ENCODE assay signal across 8 cellular contexts in the genomic region with DNA sequence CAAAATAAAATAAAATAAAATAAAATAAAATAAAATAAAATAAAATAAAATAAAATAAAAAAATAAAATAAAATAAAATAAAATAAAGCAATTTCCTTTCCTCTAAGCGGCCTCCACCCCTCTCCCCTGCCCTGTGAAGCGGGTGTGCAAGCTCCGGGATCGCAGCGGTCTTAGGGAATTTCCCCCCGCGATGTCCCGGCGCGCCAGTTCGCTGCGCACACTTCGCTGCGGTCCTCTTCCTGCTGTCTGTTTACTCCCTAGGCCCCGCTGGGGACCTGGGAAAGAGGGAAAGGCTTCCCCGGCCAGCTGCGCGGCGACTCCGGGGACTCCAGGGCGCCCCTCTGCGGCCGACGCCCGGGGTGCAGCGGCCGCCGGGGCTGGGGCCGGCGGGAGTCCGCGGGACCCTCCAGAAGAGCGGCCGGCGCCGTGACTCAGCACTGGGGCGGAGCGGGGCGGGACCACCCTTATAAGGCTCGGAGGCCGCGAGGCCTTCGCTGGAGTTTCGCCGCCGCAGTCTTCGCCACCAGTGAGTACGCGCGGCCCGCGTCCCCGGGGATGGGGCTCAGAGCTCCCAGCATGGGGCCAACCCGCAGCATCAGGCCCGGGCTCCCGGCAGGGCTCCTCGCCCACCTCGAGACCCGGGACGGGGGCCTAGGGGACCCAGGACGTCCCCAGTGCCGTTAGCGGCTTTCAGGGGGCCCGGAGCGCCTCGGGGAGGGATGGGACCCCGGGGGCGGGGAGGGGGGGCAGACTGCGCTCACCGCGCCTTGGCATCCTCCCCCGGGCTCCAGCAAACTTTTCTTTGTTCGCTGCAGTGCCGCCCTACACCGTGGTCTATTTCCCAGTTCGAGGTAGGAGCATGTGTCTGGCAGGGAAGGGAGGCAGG. TPM values are rescaled to one million over a fixed set of nuclear protein-coding genes. Genes with fewer than 3 reads are reported as not detected.
DNase-seq lines count a peak whose midpoint lies in the region; ATAC-seq and TF ChIP-seq lines count a peak whose summit lies in the region.

A gene (plus strand): TSS at position 494 of the 886 bp plus-strand sequence. CDS start 32 bp downstream, at position 526.

- RAD21 ChIA-PET in HCT116 (lab: Charles Lee; ENCODE audit: low non-redundant PET in 1 of 2, low total read pairs in 2 of 2, uncharacterized antibody in 2 of 2, unreplicated experiment in 2 of 2) = interaction anchor here in 1 of 2 experiments (0.7 kb wide), 1 partner anchor 79 kb away, joined by 4 read pairs; no protein-coding TSS in a partner anchor

- no peaks in the 10 kb centered on the region for H3K9me2 ChIP-seq in HCT116 (ENCODE audit: insufficient read depth)

- in situ Hi-C loops in mammary epithelial cell (cut with MboI; ENCODE audit: low sequenced_read_pairs in 2 of 2) = no loop called here

- H3K79me2 ChIP-seq in HCT116 (ENCODE audit: insufficient read depth, low read length) (peaks cover 33% of the 10 kb centered on the region), mammary epithelial cell (ENCODE audit: insufficient read depth, low read length) (peaks cover 31% of the 10 kb centered on the region)

- H3K4me1 ChIP-seq in HCT116 (ENCODE audit: control insufficient read depth in 1 of 2, insufficient read depth in 2 of 2, low read length in 2 of 2) = peaks cover 41 to 53% of the 10 kb centered on the region in 2 experiments
- H3K4me1 ChIP-seq in mammary epithelial cell (ENCODE audit: insufficient read depth, low read length) = peaks cover 20% of the 10 kb centered on the region
- peaks cover 28 to 80% (median 62%) of the 10 kb centered on the region in 6 donors for H3K4me1 ChIP-seq in spleen

- intact Hi-C loops in HCT116 (cut with micrococcal nuclease) (no loop called here), mammary epithelial cell (cut with micrococcal nuclease) (loop anchor here (1.0 to 2.0 kb wide), 2 partner anchors 23 to 77 kb away; a partner anchor contains a TSS), spleen (cut with DNase I; ENCODE audit: low total_unique reads) (no loop called here)

- ATAC-seq in HCT116 = peak; percentile 88

- dilution Hi-C loops in mammary epithelial cell (cut with HindIII; ENCODE audit: low sequenced_read_pairs) = no loop called here

- H3K9me3 ChIP-seq in HCT116 (ENCODE audit: control insufficient read depth in 1 of 2, insufficient read depth in 1 of 2, low read depth in 1 of 2, low read length in 2 of 2) = no peaks in the 10 kb centered on the region
- no peaks in the 10 kb centered on the region for H3K9me3 ChIP-seq in WERI-Rb-1 (ENCODE audit: severe bottlenecking)
- H3K9me3 ChIP-seq in mammary epithelial cell (replicated peaks; ENCODE audit: insufficient read depth, low read length) = no peaks in the 10 kb centered on the region
- no peaks in the 10 kb centered on the region for H3K9me3 ChIP-seq in spleen

- H3K36me3 ChIP-seq in HCT116 (ENCODE audit: control insufficient read depth in 1 of 2, insufficient read depth in 2 of 2, low read length in 2 of 2) (peaks cover 7 to 19% of the 10 kb centered on the region in 2 experiments; a peak in 3 of 4 replicates), WERI-Rb-1 (no peaks in the 10 kb centered on the region), mammary epithelial cell (ENCODE audit: insufficient read depth, low read length) (peaks cover 20% of the 10 kb centered on the region), spleen (peaks cover 0 to 35% (median 4%) of the 10 kb centered on the region in 6 donors)

- H2AFZ ChIP-seq in HCT116 (ENCODE audit: low read depth, low read length, poor library complexity, severe bottlenecking) = no peak within 1 kb of the TSS
- peak within 1 kb of the TSS; percentile 66 for H2AFZ ChIP-seq in mammary epithelial cell (ENCODE audit: low read depth, low read length)

- no TSS peak for BruUV-seq in HCT116 (replicated peaks; lab: Mats Ljungman, UMichigan)
- no TSS peak for BruUV-seq in mammary epithelial cell (replicated peaks; lab: Mats Ljungman, UMichigan)

- peak within 1 kb of the TSS; percentile 98 for H3K9ac ChIP-seq in HCT116 (ENCODE audit: low read length)
- peak within 1 kb of the TSS; percentile 94 for H3K9ac ChIP-seq in mammary epithelial cell (ENCODE audit: insufficient read depth, low read length)

- H3K27me3 ChIP-seq in HCT116 (ENCODE audit: insufficient read depth, low read length) (no peaks in the 10 kb centered on the region), WERI-Rb-1 (ENCODE audit: insufficient read depth, low read depth, severe bottlenecking) (no peaks in the 10 kb centered on the region), mammary epithelial cell (ENCODE audit: insufficient read depth, low read length) (no peaks in the 10 kb centered on the region), spleen (replicated peaks in 1 of 7) (peaks cover 0 to 14% (median 0%) of the 10 kb centered on the region in 7 donors)

- H3K4me3 ChIP-seq in HCT116 (replicated peaks in 1 of 2; ENCODE audit: low read depth in 1 of 2, low read length in 2 of 2) = peak within 1 kb of the TSS; percentile 66 to 90
- H3K4me3 ChIP-seq in WERI-Rb-1 (ENCODE audit: low read depth, low read length) = peak within 1 kb of the TSS; percentile 33
- H3K4me3 ChIP-seq in mammary epithelial cell (replicated peaks in 1 of 3; ENCODE audit: insufficient read depth in 1 of 3, low read depth in 2 of 3, low read length in 3 of 3) = peak within 1 kb of the TSS; percentile 85 to 91 (median 89)
- H3K4me3 ChIP-seq in spleen = peak within 1 kb of the TSS; percentile 40 to 79 (median 64)

- CTCF ChIA-PET in GM10248 (lab: Yijun Ruan, JAX) = interaction anchor here (0.8 to 3.9 kb wide), 19 partner anchors 11 to 237 kb away, joined by 3 to 28 read pairs (median 4); a partner anchor contains a TSS
- CTCF ChIA-PET in HCT116 (lab: Charles Lee) = interaction anchor here (1.0 to 3.2 kb wide), 6 partner anchors 9 to 237 kb away, joined by 3 to 24 read pairs (median 4); a partner anchor contains a TSS
- CTCF ChIA-PET in mammary epithelial cell (lab: Charles Lee; ENCODE audit: low non-redundant PET) = no interaction called here

- POLR2A ChIA-PET in GM10248 (lab: Yijun Ruan, JAX) = interaction anchor here (0.5 to 1.0 kb wide), 2 partner anchors 9 to 1447 kb away, joined by 4 to 6 read pairs; no protein-coding TSS in a partner anchor
- POLR2A ChIA-PET in HCT116 (lab: Charles Lee) = interaction anchor here (0.7 to 1.6 kb wide), 6 partner anchors 8 to 253 kb away, joined by 3 to 8 read pairs (median 4); a partner anchor contains a TSS

- peak; percentile 66 for TF ChIP-seq CTCF in GM10248 (IDR thresholded peaks at IDR 0.05; ENCODE audit: control extremely low read depth, extremely low read depth, low read depth, missing control alignments)
- TF ChIP-seq CTCF in HCT116 (IDR thresholded peaks at IDR 0.05 in 2 of 3, conservative IDR thresholded peaks at IDR 0.05 in 1 of 3; ENCODE audit: borderline replicate concordance in 1 of 3, insufficient read depth in 1 of 3, low read depth in 2 of 3, low read length in 2 of 3) = peak; percentile 46 to 65 (median 55)
- peak; percentile 40; the same call in 1 of the 2 replicates for TF ChIP-seq CTCF in WERI-Rb-1 (IDR thresholded peaks at IDR 0.05; ENCODE audit: low read depth, low read length)
- TF ChIP-seq CTCF in mammary epithelial cell (conservative IDR thresholded peaks at IDR 0.05 in 1 of 2, IDR thresholded peaks at IDR 0.05 in 1 of 2; ENCODE audit: extremely low read depth in 1 of 2, insufficient read depth in 1 of 2, low read depth in 1 of 2, low read length in 2 of 2) = peak; percentile 28 to 53
- TF ChIP-seq CTCF in spleen (IDR thresholded peaks at IDR 0.05 in 8 of 11, conservative IDR thresholded peaks at IDR 0.05 in 3 of 11) = peak in 10 of 11 experiments; percentile 47 to 92 (median 77)

- H4K20me1 ChIP-seq in HCT116 (ENCODE audit: insufficient read depth) (peaks cover 2% of the 10 kb centered on the region; the same call in 1 of the 2 replicates), mammary epithelial cell (ENCODE audit: insufficient read depth, low read length) (no peaks in the 10 kb centered on the region)

- peak; percentile 97 for TF ChIP-seq POLR2A in HCT116 (IDR thresholded peaks at IDR 0.05; ENCODE audit: borderline replicate concordance, extremely low read depth, insufficient read depth, insufficient read length)
- TF ChIP-seq POLR2A in spleen (IDR thresholded peaks at IDR 0.05) = peak; percentile 50 to 90 (median 86)

- 1% methylated on average over 13 of the region's 76 CpGs for WGBS in mammary epithelial cell (ENCODE audit: low coverage, missing lambda C conversion rate)
- WGBS in spleen, 5 donors = 0 to 1% (median 1%) methylated on average over 24 to 76 of the region's 76 CpGs

- TF ChIP-seq RAD21 in HCT116 (IDR thresholded peaks at IDR 0.05; ENCODE audit: low read depth) = peak; percentile 32; the same call in 1 of the 2 replicates

- peak within 1 kb of the TSS; percentile 98 for H3K4me2 ChIP-seq in HCT116 (ENCODE audit: low read length)
- peak within 1 kb of the TSS; percentile 93 for H3K4me2 ChIP-seq in mammary epithelial cell (ENCODE audit: insufficient read depth, low read depth, low read length)

- H3K27ac ChIP-seq in HCT116 (ENCODE audit: low read depth, low read length) = peak within 1 kb of the TSS; percentile 80
- H3K27ac ChIP-seq in WERI-Rb-1 = peak within 1 kb of the TSS; percentile 67
- H3K27ac ChIP-seq in mammary epithelial cell (ENCODE audit: insufficient read depth, low read depth, low read length) = peak within 1 kb of the TSS; percentile 93
- peak within 1 kb of the TSS; percentile 87 to 96 (median 94) for H3K27ac ChIP-seq in spleen

- DNase-seq in GM10248 (ENCODE audit: extremely low spot score) (peak; percentile 91), HCT116 (ENCODE audit: low read depth, low spot score) (peak; percentile 61), NCI-H128 (lab: John Stamatoyannopoulos, UW; ENCODE audit: unreplicated experiment) (peak; percentile 55), WERI-Rb-1 (peak; percentile 69), mammary epithelial cell (peak; percentile 84), iPS-NIHi7 (ENCODE audit: extremely low spot score) (peak; percentile 95), spleen (peak; percentile 95), NCI-H2081 treated with DMSO at 0.1 percent for 48 hours (lab: John Stamatoyannopoulos, UW) (no peak)

TF ChIP-seq in HCT116, 20 proteins besides CTCF, POLR2A, EP300 and RAD21 (continues in another document):
- TF ChIP-seq, protein P1, sequence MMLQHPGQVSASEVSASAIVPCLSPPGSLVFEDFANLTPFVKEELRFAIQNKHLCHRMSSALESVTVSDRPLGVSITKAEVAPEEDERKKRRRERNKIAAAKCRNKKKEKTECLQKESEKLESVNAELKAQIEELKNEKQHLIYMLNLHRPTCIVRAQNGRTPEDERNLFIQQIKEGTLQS (IDR thresholded peaks at IDR 0.05) = no peak
- no peak for TF ChIP-seq CBX3 (IDR thresholded peaks at IDR 0.05; ENCODE audit: low read depth)

RNA-seq across cellular contexts. Expression of the gene that starts here (rescaled TPM):
- total RNA-seq in HCT116 (2021; ENCODE audit: unreplicated experiment) (893 TPM), mammary epithelial cell (1,000 to 10,000 TPM; 1,123 to 1,562 TPM), spleen (100 to 1,000 TPM; 211 to 338 (median 275) TPM)
- 1,051 and 1,266 TPM in 2 replicates for polyA plus RNA-seq in HCT116 (2012)
- polyA plus RNA-seq in mammary epithelial cell (1,992 TPM), spleen (100 to 1,000 TPM; 310 to 399 (median 343) TPM)
- polyA minus RNA-seq in mammary epithelial cell = 2,016 TPM

Comparison
In these comparisons a context has a peak if more than half of its experiments do, and no peak if none do; other contexts are left out.
1. H3K4me3 ChIP-seq: peak in every context shown above with its lines; median percentile 89 in mammary epithelial cell; 78 in HCT116; 64 in spleen; 33 in WERI-Rb-1.